2 cellular contexts compared by ENCODE assay signal in the genomic region with DNA sequence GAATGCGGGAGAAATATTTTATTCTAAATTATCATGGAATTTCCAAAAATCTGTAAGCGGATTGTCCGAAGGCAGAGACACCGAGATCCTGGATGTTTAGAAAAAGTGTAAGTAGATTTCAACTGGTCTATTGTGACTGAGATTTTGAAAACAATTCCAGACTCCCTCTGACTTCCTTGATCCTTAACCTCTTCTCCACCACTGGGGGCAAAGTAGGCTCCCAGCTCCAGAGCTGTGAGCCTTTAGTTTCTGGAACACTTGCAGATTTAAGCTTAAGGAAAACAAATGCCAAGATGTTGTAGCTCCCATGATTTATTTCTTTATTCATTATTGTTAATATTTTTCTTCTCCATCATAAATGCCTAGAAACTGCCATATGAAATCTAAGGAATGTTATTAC.
TF ChIP-seq lines count a peak whose summit lies in the region.

No MANE protein-coding gene starts in this region.

TF ChIP-seq in SK-N-SH, 30 proteins besides CTCF, POLR2A, EP300 and RAD21 (continued from another document):
- TF ChIP-seq, protein P1, sequence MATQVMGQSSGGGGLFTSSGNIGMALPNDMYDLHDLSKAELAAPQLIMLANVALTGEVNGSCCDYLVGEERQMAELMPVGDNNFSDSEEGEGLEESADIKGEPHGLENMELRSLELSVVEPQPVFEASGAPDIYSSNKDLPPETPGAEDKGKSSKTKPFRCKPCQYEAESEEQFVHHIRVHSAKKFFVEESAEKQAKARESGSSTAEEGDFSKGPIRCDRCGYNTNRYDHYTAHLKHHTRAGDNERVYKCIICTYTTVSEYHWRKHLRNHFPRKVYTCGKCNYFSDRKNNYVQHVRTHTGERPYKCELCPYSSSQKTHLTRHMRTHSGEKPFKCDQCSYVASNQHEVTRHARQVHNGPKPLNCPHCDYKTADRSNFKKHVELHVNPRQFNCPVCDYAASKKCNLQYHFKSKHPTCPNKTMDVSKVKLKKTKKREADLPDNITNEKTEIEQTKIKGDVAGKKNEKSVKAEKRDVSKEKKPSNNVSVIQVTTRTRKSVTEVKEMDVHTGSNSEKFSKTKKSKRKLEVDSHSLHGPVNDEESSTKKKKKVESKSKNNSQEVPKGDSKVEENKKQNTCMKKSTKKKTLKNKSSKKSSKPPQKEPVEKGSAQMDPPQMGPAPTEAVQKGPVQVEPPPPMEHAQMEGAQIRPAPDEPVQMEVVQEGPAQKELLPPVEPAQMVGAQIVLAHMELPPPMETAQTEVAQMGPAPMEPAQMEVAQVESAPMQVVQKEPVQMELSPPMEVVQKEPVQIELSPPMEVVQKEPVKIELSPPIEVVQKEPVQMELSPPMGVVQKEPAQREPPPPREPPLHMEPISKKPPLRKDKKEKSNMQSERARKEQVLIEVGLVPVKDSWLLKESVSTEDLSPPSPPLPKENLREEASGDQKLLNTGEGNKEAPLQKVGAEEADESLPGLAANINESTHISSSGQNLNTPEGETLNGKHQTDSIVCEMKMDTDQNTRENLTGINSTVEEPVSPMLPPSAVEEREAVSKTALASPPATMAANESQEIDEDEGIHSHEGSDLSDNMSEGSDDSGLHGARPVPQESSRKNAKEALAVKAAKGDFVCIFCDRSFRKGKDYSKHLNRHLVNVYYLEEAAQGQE (IDR thresholded peaks at IDR 0.05; ENCODE audit: low read depth, low read length): no peak

TF ChIP-seq in WTC11, 78 proteins besides CTCF, POLR2A, EP300 and RAD21 (continued from another document):
- TF ChIP-seq, protein P2, sequence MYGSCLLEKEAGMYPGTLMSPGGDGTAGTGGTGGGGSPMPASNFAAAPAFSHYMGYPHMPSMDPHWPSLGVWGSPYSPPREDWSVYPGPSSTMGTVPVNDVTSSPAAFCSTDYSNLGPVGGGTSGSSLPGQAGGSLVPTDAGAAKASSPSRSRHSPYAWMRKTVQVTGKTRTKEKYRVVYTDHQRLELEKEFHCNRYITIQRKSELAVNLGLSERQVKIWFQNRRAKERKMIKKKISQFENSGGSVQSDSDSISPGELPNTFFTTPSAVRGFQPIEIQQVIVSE (CRISPR knock-in tag; IDR thresholded peaks at IDR 0.05; ENCODE audit: borderline replicate concordance): no peak
- no peak for TF ChIP-seq CBFB (CRISPR knock-in tag; IDR thresholded peaks at IDR 0.05; ENCODE audit: low read depth)
- no peak for TF ChIP-seq MXD4 (CRISPR knock-in tag; IDR thresholded peaks at IDR 0.05; ENCODE audit: borderline replicate concordance)
- TF ChIP-seq ZBTB21 (CRISPR knock-in tag; IDR thresholded peaks at IDR 0.05; ENCODE audit: borderline replicate concordance): no peak
- TF ChIP-seq, protein P3, sequence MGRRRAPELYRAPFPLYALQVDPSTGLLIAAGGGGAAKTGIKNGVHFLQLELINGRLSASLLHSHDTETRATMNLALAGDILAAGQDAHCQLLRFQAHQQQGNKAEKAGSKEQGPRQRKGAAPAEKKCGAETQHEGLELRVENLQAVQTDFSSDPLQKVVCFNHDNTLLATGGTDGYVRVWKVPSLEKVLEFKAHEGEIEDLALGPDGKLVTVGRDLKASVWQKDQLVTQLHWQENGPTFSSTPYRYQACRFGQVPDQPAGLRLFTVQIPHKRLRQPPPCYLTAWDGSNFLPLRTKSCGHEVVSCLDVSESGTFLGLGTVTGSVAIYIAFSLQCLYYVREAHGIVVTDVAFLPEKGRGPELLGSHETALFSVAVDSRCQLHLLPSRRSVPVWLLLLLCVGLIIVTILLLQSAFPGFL (CRISPR knock-in tag; IDR thresholded peaks at IDR 0.05; ENCODE audit: borderline replicate concordance): no peak
- no peak for TF ChIP-seq FOXJ3 (CRISPR knock-in tag; IDR thresholded peaks at IDR 0.05; ENCODE audit: borderline replicate concordance)
- TF ChIP-seq ZNF416 (CRISPR knock-in tag; IDR thresholded peaks at IDR 0.05): no peak
- no peak for TF ChIP-seq CREM (CRISPR knock-in tag; IDR thresholded peaks at IDR 0.05)
